15 cellular contexts compared by ENCODE assay signal in genomic region chr15:83380026-83380425, GRCh38.
DNase-seq lines count a peak whose midpoint lies in the region; ATAC-seq, FAIRE-seq and TF ChIP-seq lines count a peak whose summit lies in the region.
"Had no signal": no experiment of that assay in that cellular context is flagged by ENCODE, and none has a peak within 500 bp of the region (broad histone marks: within the 10 kb centered on the region; RNA-seq: fewer than 3 reads in every experiment).

No MANE protein-coding gene starts in this region.

- no peak overlapping the region for H3K4me3 ChIP-seq in A549
- H3K4me3 ChIP-seq in fibroblast of mammary gland (ENCODE audit: control insufficient read depth, low read depth, low read length), result no peak overlapping the region
- H3K4me3 ChIP-seq in BE2C (ENCODE audit: low read depth, low read length), result no peak overlapping the region
- H3K4me3 ChIP-seq: tibial nerve had no signal

- no peak for TF ChIP-seq POLR2A in A549 (IDR thresholded peaks at IDR 0.05; ENCODE audit: low read length)

- peaks cover 43% of the 10 kb centered on the region for H3K27me3 Mint-ChIP-seq in T-helper 2 cell treated with Interferon-gamma antibody and Interleukin-4, amounts not matched to agents 5 μg/mL and 100 μg/mL, for 36 hours (ENCODE audit: low read depth)

- peak overlapping the region; percentile 59 to 64 for H3K27ac ChIP-seq in A549
- H3K27ac ChIP-seq: tibial nerve had no signal

- no peak for TF ChIP-seq RAD21 in A549 (conservative IDR thresholded peaks at IDR 0.05 in 1 of 2, IDR thresholded peaks at IDR 0.05 in 1 of 2)

- peaks cover 8% of the 10 kb centered on the region for H3K4me1 Mint-ChIP-seq in T-helper 2 cell treated with Interferon-gamma antibody and Interleukin-4, amounts not matched to agents 5 μg/mL and 100 μg/mL, for 36 hours (ENCODE audit: low read depth)
- H3K4me1 Mint-ChIP-seq: CD8-positive, alpha-beta memory T cell; stimulated activated effector memory CD8-positive, alpha-beta T cell treated with anti-CD3 and anti-CD28 coated beads, Interleukin-12 subunit alpha, Interleukin-12 subunit beta, amount 100 ng/mL, for 72 hours had no signal

- no peaks in the 10 kb centered on the region for H3K36me3 ChIP-seq in BE2C
- H3K36me3 ChIP-seq: tibial nerve had no signal

- H3K4me3 Mint-ChIP-seq in T-helper 2 cell treated with Interferon-gamma antibody and Interleukin-4, amounts not matched to agents 5 μg/mL and 100 μg/mL, for 36 hours, result no peak overlapping the region
- H3K4me3 Mint-ChIP-seq: activated CD8-positive, alpha-beta T cell treated with anti-CD3 and anti-CD28 coated beads, Interleukin-2, amount 10 ng/mL, durations not matched to agents 7 days and 5 days; activated T-helper 1 cell treated with anti-CD3 and anti-CD28 coated beads, Interleukin-12 subunit alpha, Interleukin-12 subunit beta, Interleukin-2, Interleukin-4 antibody, amounts not matched to agents 30 ng/mL and 10 ng/mL and 1 ng/mL, durations not matched to agents 14 hours and 24 hours and 36 hours; CD8-positive, alpha-beta memory T cell; stimulated activated effector memory CD8-positive, alpha-beta T cell treated with anti-CD3 and anti-CD28 coated beads, Interleukin-12 subunit alpha, Interleukin-12 subunit beta, amount 100 ng/mL, for 72 hours had no signal

- no peak overlapping the region for H3K27ac Mint-ChIP-seq in T-helper 2 cell treated with Interferon-gamma antibody and Interleukin-4, amounts not matched to agents 5 μg/mL and 100 μg/mL, for 36 hours
- H3K27ac Mint-ChIP-seq: activated CD8-positive, alpha-beta T cell treated with anti-CD3 and anti-CD28 coated beads, Interleukin-2, amount 10 ng/mL, durations not matched to agents 7 days and 5 days; activated T-helper 1 cell treated with anti-CD3 and anti-CD28 coated beads, Interleukin-12 subunit alpha, Interleukin-12 subunit beta, Interleukin-2, Interleukin-4 antibody, amounts not matched to agents 30 ng/mL and 10 ng/mL and 1 ng/mL, durations not matched to agents 14 hours and 24 hours and 36 hours; CD8-positive, alpha-beta memory T cell; stimulated activated effector memory CD8-positive, alpha-beta T cell treated with anti-CD3 and anti-CD28 coated beads, Interleukin-12 subunit alpha, Interleukin-12 subunit beta, amount 100 ng/mL, for 72 hours had no signal

- FAIRE-seq in A549 (lab: Jason Lieb, UNC), result no peak
- FAIRE-seq: A204.1 had no signal

- H3K27me3 ChIP-seq in BE2C, result peaks cover 5% of the 10 kb centered on the region

- CTCF ChIA-PET in A549 (lab: Yijun Ruan, JAX), result interaction anchor here (0.6 to 4.5 kb wide), 16 partner anchors 9 to 310 kb away, joined by 3 to 83 read pairs (median 4); no protein-coding TSS in a partner anchor

- TF ChIP-seq CTCF in A549 (IDR thresholded peaks at IDR 0.05), result no peak
- TF ChIP-seq CTCF in fibroblast of mammary gland (conservative IDR thresholded peaks at IDR 0.05; ENCODE audit: control insufficient read depth, insufficient read depth, low read depth, low read length), result no peak
- no peak for TF ChIP-seq CTCF in BE2C (IDR thresholded peaks at IDR 0.05; ENCODE audit: low read depth, low read length)

- peak; percentile 32 to 43; a peak in 4 of 6 replicates for ATAC-seq in A549
- ATAC-seq in GM21723 (IDR thresholded peaks at IDR 0.05; ENCODE audit: unreplicated experiment), result no peak
- ATAC-seq: left colon had no signal

- DNase-seq in A549 (ENCODE audit: low read depth in 1 of 2, low spot score in 1 of 2) (peak; percentile 30 to 36), HCEC 1CT (peak; percentile 5), RPMI7951 (ENCODE audit: low read depth) (peak; percentile 56), fibroblast of mammary gland (ENCODE audit: low read depth) (peak; percentile 30), BE2C (no peak)
- DNase-seq in stimulated activated CD4-positive, alpha-beta T cell treated with anti-CD3 and anti-CD28 coated beads, Interleukin-4, amount 100 ng/mL, for 1 hour, result no peak
- DNase-seq in T-helper 2 cell treated with Interferon-gamma antibody and Interleukin-4, amounts not matched to agents 5 μg/mL and 100 μg/mL, for 36 hours (ENCODE audit: low spot score), result no peak
- DNase-seq: CD8-positive, alpha-beta memory T cell had no signal

- H3K9me3 ChIP-seq in A549, result no peaks in the 10 kb centered on the region
- H3K9me3 ChIP-seq in BE2C, result no peaks in the 10 kb centered on the region
- H3K9me3 ChIP-seq: tibial nerve had no signal

- no peak for TF ChIP-seq EP300 in A549 (IDR thresholded peaks at IDR 0.05)

- H3K4me2 ChIP-seq in A549, result peak overlapping the region; percentile 36

- H3K4me1 ChIP-seq in A549 (peaks cover 20% of the 10 kb centered on the region), BE2C (no peaks in the 10 kb centered on the region)

- no peaks in the 10 kb centered on the region for H3K9me3 Mint-ChIP-seq in T-helper 2 cell treated with Interferon-gamma antibody and Interleukin-4, amounts not matched to agents 5 μg/mL and 100 μg/mL, for 36 hours
- H3K9me3 Mint-ChIP-seq: activated T-helper 1 cell treated with anti-CD3 and anti-CD28 coated beads, Interleukin-12 subunit alpha, Interleukin-12 subunit beta, Interleukin-2, Interleukin-4 antibody, amounts not matched to agents 30 ng/mL and 10 ng/mL and 1 ng/mL, durations not matched to agents 14 hours and 24 hours and 36 hours; stimulated activated effector memory CD8-positive, alpha-beta T cell treated with anti-CD3 and anti-CD28 coated beads, Interleukin-12 subunit alpha, Interleukin-12 subunit beta, amount 100 ng/mL, for 72 hours had no signal

- WGBS in A549 (ENCODE audit: missing lambda C conversion rate), result 11% methylated on average over 3 of the region's 3 CpGs

- H3K36me3 Mint-ChIP-seq in T-helper 2 cell treated with Interferon-gamma antibody and Interleukin-4, amounts not matched to agents 5 μg/mL and 100 μg/mL, for 36 hours (ENCODE audit: low read depth), result no peaks in the 10 kb centered on the region
- H3K36me3 Mint-ChIP-seq: CD8-positive, alpha-beta memory T cell; stimulated activated effector memory CD8-positive, alpha-beta T cell treated with anti-CD3 and anti-CD28 coated beads, Interleukin-12 subunit alpha, Interleukin-12 subunit beta, amount 100 ng/mL, for 72 hours had no signal

- POLR2A ChIA-PET in A549 (lab: Yijun Ruan, JAX), result no interaction called here

TF ChIP-seq in A549, 52 proteins besides CTCF, POLR2A, EP300 and RAD21:
- TF ChIP-seq RFX5 (IDR thresholded peaks at IDR 0.05) (no peak), ZNF302 (CRISPR knock-in tag; IDR thresholded peaks at IDR 0.05) (no peak), CHD4 (IDR thresholded peaks at IDR 0.05; ENCODE audit: borderline replicate concordance) (no peak)

Comparison
In these comparisons a context has a peak if more than half of its experiments do, and no peak if none do; other contexts are left out.
1. DNase-seq: peak in A549 (2 of 2), HCEC 1CT (single experiment), RPMI7951 (single experiment) and fibroblast of mammary gland (single experiment); none in stimulated activated CD4-positive, alpha-beta T cell treated with anti-CD3 and anti-CD28 coated beads, Interleukin-4, amount 100 ng/mL, for 1 hour (single experiment), BE2C (single experiment) and T-helper 2 cell treated with Interferon-gamma antibody and Interleukin-4, amounts not matched to agents 5 μg/mL and 100 μg/mL, for 36 hours (single experiment).